8 cellular contexts compared by ENCODE assay signal in genomic region chr2:9422321-9423099, GRCh38. TPM values are rescaled to one million over a fixed set of nuclear protein-coding genes. Genes with fewer than 3 reads are reported as not detected.
DNase-seq lines count a peak whose midpoint lies in the region; ATAC-seq and TF ChIP-seq lines count a peak whose summit lies in the region.

No MANE protein-coding gene starts in this region.

- no peaks in the 10 kb centered on the region for H3K9me2 ChIP-seq in DOHH2 (replicated peaks; ENCODE audit: control insufficient read depth, low read length)

- peaks cover 33% of the 10 kb centered on the region for H3K36me3 Mint-ChIP-seq in T-helper 2 cell treated with Interferon-gamma antibody and Interleukin-4, amounts not matched to agents 5 μg/mL and 100 μg/mL, for 36 hours (ENCODE audit: low read depth)

- H3K27ac ChIP-seq in DOHH2 (ENCODE audit: low read depth, low read length), result peak overlapping the region; percentile 67
- peak overlapping the region; percentile 69 to 96 (median 92) for H3K27ac ChIP-seq in spleen

- H3K27ac Mint-ChIP-seq in T-helper 2 cell treated with Interferon-gamma antibody and Interleukin-4, amounts not matched to agents 5 μg/mL and 100 μg/mL, for 36 hours, result peak overlapping the region; percentile 94

- no peaks in the 10 kb centered on the region for H3K9me3 Mint-ChIP-seq in T-helper 2 cell treated with Interferon-gamma antibody and Interleukin-4, amounts not matched to agents 5 μg/mL and 100 μg/mL, for 36 hours

- peak overlapping the region; percentile 83 for H3K4me2 ChIP-seq in DOHH2 (ENCODE audit: low read length)

- peak overlapping the region; percentile 85 for H3K4me3 ChIP-seq in DOHH2 (ENCODE audit: low read length)
- peak overlapping the region; percentile 67 to 97 (median 88) for H3K4me3 ChIP-seq in spleen

- peaks cover 7% of the 10 kb centered on the region; the same call in 1 of the 2 replicates for H4K20me1 ChIP-seq in DOHH2 (ENCODE audit: control insufficient read depth, insufficient read depth, low read depth, low read length)

- H3F3A ChIP-seq in DOHH2 (ENCODE audit: control insufficient read depth, insufficient read depth), result no peaks in the 10 kb centered on the region

- H3K9me3 ChIP-seq in DOHH2 (ENCODE audit: control insufficient read depth, insufficient read depth, low read length) (no peaks in the 10 kb centered on the region), spleen (no peaks in the 10 kb centered on the region)

- peak; percentile 32 for ATAC-seq in GM21390 (IDR thresholded peaks at IDR 0.05; ENCODE audit: unreplicated experiment)

- H3K27me3 ChIP-seq in DOHH2 (ENCODE audit: control insufficient read depth, low read length), result no peaks in the 10 kb centered on the region
- H3K27me3 ChIP-seq in spleen (replicated peaks in 1 of 7), result no peaks in the 10 kb centered on the region

- H3K79me2 ChIP-seq in DOHH2 (ENCODE audit: control insufficient read depth, low read length), result peaks cover 88% of the 10 kb centered on the region

- in situ Hi-C loops in T47D (cut with HindIII; ENCODE audit: low pct_unique_long_range_greater_than_20kb, low sequenced_read_pairs), result no loop called here

- H3K4me1 ChIP-seq in DOHH2 (ENCODE audit: control insufficient read depth, low read length) (peaks cover 35% of the 10 kb centered on the region), spleen (peaks cover 18 to 67% (median 38%) of the 10 kb centered on the region in 6 donors)

- H3K36me3 ChIP-seq in DOHH2 (ENCODE audit: control insufficient read depth, low read length) (peaks cover 39% of the 10 kb centered on the region), spleen (peaks cover 0 to 11% (median 3%) of the 10 kb centered on the region in 6 donors)

- TF ChIP-seq CTCF in DOHH2 (IDR thresholded peaks at IDR 0.05; ENCODE audit: low read depth, low read length, poor library complexity, severe bottlenecking) (peak; percentile 13), spleen (IDR thresholded peaks at IDR 0.05 in 8 of 11, conservative IDR thresholded peaks at IDR 0.05 in 3 of 11) (no peak)

- intact Hi-C loops in spleen (cut with DNase I; ENCODE audit: low total_unique reads), result no loop called here

- peak overlapping the region; percentile 86 for H3K4me3 Mint-ChIP-seq in T-helper 2 cell treated with Interferon-gamma antibody and Interleukin-4, amounts not matched to agents 5 μg/mL and 100 μg/mL, for 36 hours

- TF ChIP-seq POLR2A in spleen (IDR thresholded peaks at IDR 0.05), result no peak

- DNase-seq in HT1080 (ENCODE audit: low read depth) (peak; percentile 47), T47D (ENCODE audit: low read depth in 1 of 2, low spot score in 1 of 2) (peak; percentile 18 to 31), inferior parietal cortex (ENCODE audit: extremely low spot score) (peak; percentile 49), spleen (peak; percentile 85), SKM-1 treated with dmso at 0.1 percent for 144 hours (lab: John Stamatoyannopoulos, UW; ENCODE audit: unreplicated experiment) (no peak)
- DNase-seq in T-helper 2 cell treated with Interferon-gamma antibody and Interleukin-4, amounts not matched to agents 5 μg/mL and 100 μg/mL, for 36 hours (ENCODE audit: low spot score), result peak; percentile 59

- 9 to 22% (median 11%) methylated on average over 23 to 42 of the region's 42 CpGs for WGBS in spleen, 5 donors

- H3K27me3 Mint-ChIP-seq in T-helper 2 cell treated with Interferon-gamma antibody and Interleukin-4, amounts not matched to agents 5 μg/mL and 100 μg/mL, for 36 hours (ENCODE audit: low read depth), result no peaks in the 10 kb centered on the region

- H3K4me1 Mint-ChIP-seq in T-helper 2 cell treated with Interferon-gamma antibody and Interleukin-4, amounts not matched to agents 5 μg/mL and 100 μg/mL, for 36 hours (ENCODE audit: low read depth), result peaks cover 36% of the 10 kb centered on the region

RNA-seq across cellular contexts. Expression of gene ITGB1BP1, which starts 0.8 kb away (rescaled TPM):
- 94.0 and 123 TPM in 2 replicates for total RNA-seq in HT1080 (2014; rRNA removed; shearing (Covaris generic))
- 68.4 and 85.6 TPM in 2 replicates for polyA plus RNA-seq in HT1080 (2015; cell fraction: cytosol; rRNA removed)
- polyA plus RNA-seq in HT1080 (2015; cell fraction: nucleus; rRNA removed), result 51.1 and 52.9 TPM in 2 replicates
- total RNA-seq in spleen, result 10 to 100 TPM; 24.0 to 54.9 (median 51.0) TPM
- polyA plus RNA-seq in spleen, result 10 to 100 TPM; 66.7 to 79.4 (median 76.0) TPM

RNA-seq across cellular contexts. Expression of gene CPSF3, which starts 0.9 kb away (rescaled TPM):
- total RNA-seq in HT1080 (2014; rRNA removed; shearing (Covaris generic)), result 81.5 and 108 TPM in 2 replicates
- 58.6 and 69.7 TPM in 2 replicates for polyA plus RNA-seq in HT1080 (2015; cell fraction: cytosol; rRNA removed)
- 140 and 156 TPM in 2 replicates for polyA plus RNA-seq in HT1080 (2015; cell fraction: nucleus; rRNA removed)
- 10 to 100 TPM; 21.5 to 35.8 (median 28.2) TPM for total RNA-seq in spleen
- 10 to 100 TPM; 18.9 to 24.0 (median 19.1) TPM for polyA plus RNA-seq in spleen

RNA-seq across cellular contexts. Expression of gene IAH1, which starts 51.8 kb away (rescaled TPM):
- total RNA-seq in HT1080 (2014; rRNA removed; shearing (Covaris generic)), result 11.3 and 11.4 TPM in 2 replicates
- polyA plus RNA-seq in HT1080 (2015; cell fraction: cytosol; rRNA removed), result 31.6 and 34.2 TPM in 2 replicates
- 8.8 and 13.1 TPM in 2 replicates for polyA plus RNA-seq in HT1080 (2015; cell fraction: nucleus; rRNA removed)
- 10 to 100 TPM; 29.7 to 43.7 (median 37.6) TPM for total RNA-seq in spleen
- polyA plus RNA-seq in spleen, result 10 to 100 TPM; 53.8 to 76.5 (median 55.8) TPM
